8 cellular contexts compared by ENCODE assay signal in genomic region chr1:14923400-14924011, GRCh38.
DNase-seq lines count a peak whose midpoint lies in the region; ATAC-seq and TF ChIP-seq lines count a peak whose summit lies in the region.

No MANE protein-coding gene starts in this region.

- H3K9me3 Mint-ChIP-seq in chondrocyte (ENCODE audit: low read depth) (no peaks in the 10 kb centered on the region), nephron (no peaks in the 10 kb centered on the region)

- H3K9ac ChIP-seq in HUES6 (ENCODE audit: low read length), result no peak overlapping the region

- CTCF ChIA-PET in AG04449 (lab: Yijun Ruan, JAX), result interaction anchor here (0.7 to 3.7 kb wide), 4 partner anchors 9 to 121 kb away, joined by 3 to 26 read pairs (median 4); no protein-coding TSS in a partner anchor

- no peaks in the 10 kb centered on the region for H3K36me3 ChIP-seq in HUES6 (ENCODE audit: control insufficient read depth, insufficient read depth, low read length)

- peak overlapping the region; percentile 70 for H3K4me3 ChIP-seq in AG04449 (ENCODE audit: low read depth, low read length)
- H3K4me3 ChIP-seq in HUES6 (ENCODE audit: low read depth, low read length), result peak overlapping the region; percentile 44

- H3K4me1 Mint-ChIP-seq in chondrocyte (ENCODE audit: low read depth) (peaks cover 42% of the 10 kb centered on the region), nephron (peaks cover 43% of the 10 kb centered on the region)

- H3K9me3 ChIP-seq in HUES6 (ENCODE audit: control insufficient read depth, insufficient read depth, low read depth, low read length), result no peaks in the 10 kb centered on the region

- H3K27me3 Mint-ChIP-seq in chondrocyte (ENCODE audit: low read depth) (no peaks in the 10 kb centered on the region), nephron (ENCODE audit: low read depth) (peaks cover 7% of the 10 kb centered on the region)

- no peaks in the 10 kb centered on the region for H3K36me3 Mint-ChIP-seq in chondrocyte (ENCODE audit: low read depth)
- no peaks in the 10 kb centered on the region for H3K36me3 Mint-ChIP-seq in nephron (ENCODE audit: low read depth)

- no peak overlapping the region for H3K27ac ChIP-seq in HUES6 (ENCODE audit: low read depth, low read length)

- peaks cover 19% of the 10 kb centered on the region; the same call in 1 of the 2 replicates for H3K4me1 ChIP-seq in HUES6 (ENCODE audit: control insufficient read depth, insufficient read depth, low read length)

- H3K4me3 Mint-ChIP-seq in chondrocyte (ENCODE audit: unreplicated experiment) (peak overlapping the region; percentile 63), nephron (peak overlapping the region; percentile 78 to 85 (median 85))

- H3K27me3 ChIP-seq in HUES6 (ENCODE audit: control insufficient read depth, insufficient read depth, low read length), result peaks cover 39% of the 10 kb centered on the region

- peak overlapping the region; percentile 51 for H3K27ac Mint-ChIP-seq in chondrocyte (ENCODE audit: unreplicated experiment)
- H3K27ac Mint-ChIP-seq in nephron, result peak overlapping the region in 1 of 3 experiments; percentile 55

- TF ChIP-seq CTCF in AG04449 (IDR thresholded peaks at IDR 0.05; ENCODE audit: insufficient read depth, low read length, missing control alignments) (no peak), chondrocyte (IDR thresholded peaks at IDR 0.05) (no peak), nephron (IDR thresholded peaks at IDR 0.05; ENCODE audit: unreplicated experiment in 3 of 3) (no peak)

- POLR2A ChIA-PET in AG04449 (lab: Yijun Ruan, JAX), result no interaction called here

- ATAC-seq in GM18520 (IDR thresholded peaks at IDR 0.05; ENCODE audit: unreplicated experiment), result no peak
- ATAC-seq in HG03196 (IDR thresholded peaks at IDR 0.05; ENCODE audit: unreplicated experiment), result no peak

- DNase-seq in AG04449 (ENCODE audit: low read depth, low spot score) (no peak), chondrocyte (ENCODE audit: low spot score) (no peak), GOT3 (lab: John Stamatoyannopoulos, UW) (no peak), DMS53 treated with DMSO at 0.1 percent for 48 hours (lab: John Stamatoyannopoulos, UW; ENCODE audit: unreplicated experiment) (no peak)
